ENCODE assay signal across 1 cellular context in the genomic region with DNA sequence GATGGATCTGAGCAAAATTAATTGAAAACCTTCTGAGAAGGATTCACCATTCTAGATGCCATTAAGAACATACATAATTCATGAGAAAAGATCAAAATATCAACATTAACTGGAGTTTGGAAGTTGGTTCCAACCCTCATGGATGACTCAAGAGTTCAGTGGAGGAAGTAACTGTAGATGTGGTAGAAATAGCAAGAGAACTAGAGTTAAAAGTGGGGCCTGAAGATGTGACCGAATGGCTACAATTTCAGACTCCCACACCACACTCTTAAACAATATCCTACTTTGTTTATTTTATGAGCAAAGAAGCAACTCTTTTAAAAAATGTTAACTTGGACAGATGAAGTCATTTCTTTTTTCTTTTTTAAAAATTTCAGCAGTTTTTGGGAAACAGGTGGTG.
TF ChIP-seq lines count a peak whose summit lies in the region.

No MANE protein-coding gene starts in this region.

TF ChIP-seq in IMR-90, 13 proteins besides CTCF, POLR2A, EP300 and RAD21:
- TF ChIP-seq SMC3 (IDR thresholded peaks at IDR 0.05; ENCODE audit: low read depth, low read length) (no peak), CEBPB (IDR thresholded peaks at IDR 0.05; ENCODE audit: low read depth, low read length) (no peak), RCOR1 (IDR thresholded peaks at IDR 0.05; ENCODE audit: insufficient replicate concordance, low read length) (no peak), MAZ (IDR thresholded peaks at IDR 0.05; ENCODE audit: borderline replicate concordance, low read depth, low read length) (no peak), RFX5 (IDR thresholded peaks at IDR 0.05; ENCODE audit: low read depth, low read length) (no peak), BHLHE40 (IDR thresholded peaks at IDR 0.05; ENCODE audit: low read depth, low read length) (no peak), NFE2L2 (IDR thresholded peaks at IDR 0.05; ENCODE audit: low read depth, low read length) (no peak), CHD1 (IDR thresholded peaks at IDR 0.05; ENCODE audit: low read depth, low read length) (no peak)
- TF ChIP-seq, protein P1, sequence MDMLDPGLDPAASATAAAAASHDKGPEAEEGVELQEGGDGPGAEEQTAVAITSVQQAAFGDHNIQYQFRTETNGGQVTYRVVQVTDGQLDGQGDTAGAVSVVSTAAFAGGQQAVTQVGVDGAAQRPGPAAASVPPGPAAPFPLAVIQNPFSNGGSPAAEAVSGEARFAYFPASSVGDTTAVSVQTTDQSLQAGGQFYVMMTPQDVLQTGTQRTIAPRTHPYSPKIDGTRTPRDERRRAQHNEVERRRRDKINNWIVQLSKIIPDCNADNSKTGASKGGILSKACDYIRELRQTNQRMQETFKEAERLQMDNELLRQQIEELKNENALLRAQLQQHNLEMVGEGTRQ (IDR thresholded peaks at IDR 0.05; ENCODE audit: low read depth, low read length), result no peak
- TF ChIP-seq, protein P2, sequence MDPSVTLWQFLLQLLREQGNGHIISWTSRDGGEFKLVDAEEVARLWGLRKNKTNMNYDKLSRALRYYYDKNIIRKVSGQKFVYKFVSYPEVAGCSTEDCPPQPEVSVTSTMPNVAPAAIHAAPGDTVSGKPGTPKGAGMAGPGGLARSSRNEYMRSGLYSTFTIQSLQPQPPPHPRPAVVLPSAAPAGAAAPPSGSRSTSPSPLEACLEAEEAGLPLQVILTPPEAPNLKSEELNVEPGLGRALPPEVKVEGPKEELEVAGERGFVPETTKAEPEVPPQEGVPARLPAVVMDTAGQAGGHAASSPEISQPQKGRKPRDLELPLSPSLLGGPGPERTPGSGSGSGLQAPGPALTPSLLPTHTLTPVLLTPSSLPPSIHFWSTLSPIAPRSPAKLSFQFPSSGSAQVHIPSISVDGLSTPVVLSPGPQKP (IDR thresholded peaks at IDR 0.05; ENCODE audit: borderline replicate concordance, low read depth, low read length), result no peak
